In genomic region chr14:24051162-24051788, GRCh38 we compare ENCODE assay signal across 9 cellular contexts. TPM values are rescaled to one million over a fixed set of nuclear protein-coding genes. Genes with fewer than 3 reads are reported as not detected.
DNase-seq lines count a peak whose midpoint lies in the region; ATAC-seq, FAIRE-seq and TF ChIP-seq lines count a peak whose summit lies in the region.
"Had no signal": no experiment of that assay in that cellular context is flagged by ENCODE, and none has a peak within 500 bp of the region (broad histone marks: within the 10 kb centered on the region; RNA-seq: fewer than 3 reads in every experiment).

No MANE protein-coding gene starts in this region.

- ATAC-seq in HG03095 (IDR thresholded peaks at IDR 0.05; ENCODE audit: unreplicated experiment) (peak; percentile 13), GM21717 (IDR thresholded peaks at IDR 0.05; ENCODE audit: unreplicated experiment) (no peak)

- no peak for FAIRE-seq in GM12892 (lab: Jason Lieb, UNC)

- H3K27ac ChIP-seq in angular gyrus (ENCODE audit: low read depth, low read length): peak overlapping the region; percentile 78
- H3K27ac ChIP-seq in stomach: peak overlapping the region; percentile 51 to 82 (median 65)

- peaks cover 18 to 20% (median 19%) of the 10 kb centered on the region in 4 donors for H3K4me1 ChIP-seq in stomach

- TF ChIP-seq POLR2A in GM12892 (IDR thresholded peaks at IDR 0.05; ENCODE audit: low read depth, low read length) (0 out of 2 replicates have a peak, but pooled peaks have one; percentile 1), stomach (IDR thresholded peaks at IDR 0.05) (no peak)

- no peak for TF ChIP-seq EP300 in stomach (IDR thresholded peaks at IDR 0.05)

- H3K36me3 ChIP-seq in kidney epithelial cell (ENCODE audit: control insufficient read depth, insufficient read depth, low read length): no peaks in the 10 kb centered on the region
- no peaks in the 10 kb centered on the region for H3K36me3 ChIP-seq in stomach

- H3K4me3 ChIP-seq in kidney epithelial cell (ENCODE audit: low read depth, low read length) (peak overlapping the region; percentile 43), stomach (peak overlapping the region; percentile 58 to 70 (median 64))

- TF ChIP-seq CTCF in kidney epithelial cell (IDR thresholded peaks at IDR 0.05; ENCODE audit: insufficient read depth, low read length, poor library complexity, severe bottlenecking): no peak
- TF ChIP-seq CTCF in stomach (IDR thresholded peaks at IDR 0.05): no peak

- intact Hi-C loops in stomach (cut with DNase I; ENCODE audit: low total_unique reads): loop anchor here (10.0 kb wide), 1 partner anchor 54 kb away; no protein-coding TSS in a partner anchor

- no peaks in the 10 kb centered on the region for H3K9me3 ChIP-seq in stomach

- WGBS in stomach, 5 donors: 15 to 36% (median 24%) methylated on average over 11 to 20 of the region's 20 CpGs

- H3K27me3 ChIP-seq in kidney epithelial cell (ENCODE audit: control insufficient read depth, insufficient read depth, low read length): peaks cover 24% of the 10 kb centered on the region
- peaks cover 0 to 36% (median 6%) of the 10 kb centered on the region in 3 donors for H3K27me3 ChIP-seq in stomach

- DNase-seq in GM12892 (ENCODE audit: insufficient read length): peak; percentile 26
- no peak for DNase-seq in kidney epithelial cell (ENCODE audit: low read depth)
- DNase-seq in stomach: peak; percentile 28
- no peak for DNase-seq in NCI-H524 (lab: John Stamatoyannopoulos, UW)
- no peak for DNase-seq in NCI-H510A (lab: John Stamatoyannopoulos, UW)

RNA-seq across cellular contexts. Expression of gene CARMIL3, which starts 0.5 kb away (rescaled TPM):
- polyA plus RNA-seq in GM12892 (2012; ENCODE audit: missing spikeins): 0.95 TPM
- 1.5 and 2.3 TPM in 2 replicates for total RNA-seq in kidney epithelial cell
- total RNA-seq in stomach: 1 to 10 TPM in 2 of 5 donors, under 1 TPM in 2, not detected in 1; 0.14 to 2.0 (median 0.76) TPM
- polyA plus RNA-seq in stomach: under 1 TPM in 2 of 3 donors, not detected in 1; 0.25 to 0.75 TPM

RNA-seq across cellular contexts. Expression of gene CPNE6, which starts 20.1 kb away (rescaled TPM):
- polyA plus RNA-seq in GM12892 (2012; ENCODE audit: missing spikeins): not detected
- total RNA-seq in kidney epithelial cell: not detected in 2 replicates
- not detected for total RNA-seq in stomach
- polyA plus RNA-seq in stomach: under 1 TPM in 2 of 3 donors, not detected in 1; 0.12 to 0.25 TPM
- total RNA-seq: T-helper 1 cell treated with Interleukin-12 subunit alpha and Interleukin-12 subunit beta and Interleukin-4 antibody, amounts not matched to agents 30 ng/mL and 1 ng/mL, for 36 hours had no signal

RNA-seq across cellular contexts. Expression of gene PCK2, which starts 42.8 kb away (rescaled TPM):
- polyA plus RNA-seq in GM12892 (2012; ENCODE audit: missing spikeins): 33.9 TPM
- total RNA-seq in kidney epithelial cell (127 and 142 TPM in 2 replicates), stomach (100 to 1,000 TPM in 1 of 5 donors, 10 to 100 TPM in 1, 1 to 10 TPM in 3; 2.3 to 168 (median 8.4) TPM)
- 10 to 100 TPM; 12.3 to 24.0 (median 17.0) TPM for polyA plus RNA-seq in stomach

Comparison
In these comparisons a context has a peak if more than half of its experiments do, and no peak if none do; other contexts are left out.
1. DNase-seq: peak in GM12892 (single experiment) and stomach (single experiment); none in kidney epithelial cell (single experiment), NCI-H524 (0 of 2) and NCI-H510A (single experiment).